Comparison of ENCODE assay signal across 33 cellular contexts in genomic region chr3:129130291-129130813, GRCh38.
"Had no signal": no experiment of that assay in that cellular context is flagged by ENCODE, and none has a peak within 500 bp of the region (broad histone marks: within the 10 kb centered on the region; RNA-seq: fewer than 3 reads in every experiment).

No MANE protein-coding gene starts in this region.

- H3K4me3 ChIP-seq: body of pancreas, esophagus squamous epithelium, gastroesophageal sphincter, heart right ventricle had no signal

- H3K27ac ChIP-seq: body of pancreas, epithelial cell of prostate, esophagus squamous epithelium, gastroesophageal sphincter, heart right ventricle had no signal

- DNase-seq: activated CD4-positive, alpha-beta memory T cell treated with anti-CD3 and anti-CD28 coated beads for 36 hours; activated CD4-positive, alpha-beta T cell treated with anti-CD3 and anti-CD28 coated beads for 36 hours; activated CD4-positive, alpha-beta T cell treated with anti-CD3 and anti-CD28 coated beads, Interleukin-2, amount 10 ng/mL, durations not matched to agents 24 days and 14 days; activated CD4-positive, CD25-positive, alpha-beta regulatory T cell; activated CD4-positive, CD25-positive, alpha-beta regulatory T cell treated with anti-CD3 and anti-CD28 coated beads, Interleukin-2, amount 50 U/mL, for 72 hours; activated CD8-positive, alpha-beta memory T cell treated with anti-CD3 and anti-CD28 coated beads, Interleukin-2, amount 10 ng/mL, durations not matched to agents 7 days and 5 days; activated CD8-positive, alpha-beta memory T cell treated with anti-CD3 and anti-CD28 coated beads, Interleukin-2, amount 50 U/mL, for 48 hours; activated CD8-positive, alpha-beta T cell treated with anti-CD3 and anti-CD28 coated beads, Interleukin-2, amount 10 ng/mL, durations not matched to agents 7 days and 5 days; activated naive CD4-positive, alpha-beta T cell treated with anti-CD3 and anti-CD28 coated beads, Interleukin-2, amount 10 ng/mL, durations not matched to agents 7 days and 5 days; activated T-cell treated with anti-CD3 and anti-CD28 coated beads for 4 hours; activated T-cell treated with anti-CD3 and anti-CD28 coated beads, Interleukin-2, amount 50 U/mL, for 4 hours; amniotic stem cell; anterior cingulate cortex; body of pancreas; caudate nucleus; cortex of kidney; dermis blood vessel endothelial cell; effector CD8-positive, alpha-beta T cell; esophagus squamous epithelium; foreskin melanocyte; heart right ventricle; SW 1271; T-cell; T1000 had no signal

- H3K9me3 Mint-ChIP-seq: activated CD4-positive, alpha-beta memory T cell treated with anti-CD3 and anti-CD28 coated beads for 36 hours; activated CD4-positive, alpha-beta T cell treated with anti-CD3 and anti-CD28 coated beads, Interleukin-2, amount 10 ng/mL, durations not matched to agents 24 days and 14 days; activated naive CD4-positive, alpha-beta T cell treated with anti-CD3 and anti-CD28 coated beads, Interleukin-2, amount 10 ng/mL, durations not matched to agents 7 days and 5 days; activated T-cell treated with anti-CD3 and anti-CD28 coated beads, Interleukin-2, amount 50 U/mL, for 4 hours; activated T-helper 1 cell treated with anti-CD3 and anti-CD28 coated beads, Interleukin-12 subunit alpha, Interleukin-12 subunit beta, Interleukin-2, Interleukin-4 antibody, amounts not matched to agents 30 ng/mL and 10 ng/mL and 1 ng/mL, durations not matched to agents 14 hours and 24 hours and 36 hours; T-cell; T-helper 1 cell treated with Interleukin-12 subunit alpha and Interleukin-12 subunit beta and Interleukin-4 antibody, amounts not matched to agents 30 μg/mL and 1 μg/mL, for 36 hours; T-helper 2 cell treated with Interferon-gamma antibody and Interleukin-4, amounts not matched to agents 5 μg/mL and 100 μg/mL, for 36 hours had no signal

- H3K4me3 Mint-ChIP-seq: activated CD4-positive, alpha-beta memory T cell treated with anti-CD3 and anti-CD28 coated beads for 36 hours; activated CD4-positive, alpha-beta T cell treated with anti-CD3 and anti-CD28 coated beads for 36 hours; activated CD4-positive, alpha-beta T cell treated with anti-CD3 and anti-CD28 coated beads, Interleukin-2, amount 10 ng/mL, durations not matched to agents 24 days and 14 days; activated CD8-positive, alpha-beta memory T cell treated with anti-CD3 and anti-CD28 coated beads, Interleukin-2, amount 10 ng/mL, durations not matched to agents 7 days and 5 days; activated CD8-positive, alpha-beta T cell treated with anti-CD3 and anti-CD28 coated beads, Interleukin-2, amount 10 ng/mL, durations not matched to agents 7 days and 5 days; activated naive CD4-positive, alpha-beta T cell treated with anti-CD3 and anti-CD28 coated beads, Interleukin-2, amount 10 ng/mL, durations not matched to agents 7 days and 5 days; activated naive CD8-positive, alpha-beta T cell; activated T-cell treated with anti-CD3 and anti-CD28 coated beads, Interleukin-2, amount 50 U/mL, for 4 hours; activated T-helper 1 cell treated with anti-CD3 and anti-CD28 coated beads, Interleukin-12 subunit alpha, Interleukin-12 subunit beta, Interleukin-2, Interleukin-4 antibody, amounts not matched to agents 30 ng/mL and 10 ng/mL and 1 ng/mL, durations not matched to agents 14 hours and 24 hours and 36 hours; T-cell; T-helper 1 cell treated with Interleukin-12 subunit alpha and Interleukin-12 subunit beta and Interleukin-4 antibody, amounts not matched to agents 30 μg/mL and 1 μg/mL, for 36 hours; T-helper 2 cell treated with Interferon-gamma antibody and Interleukin-4, amounts not matched to agents 5 μg/mL and 100 μg/mL, for 36 hours had no signal

- H3K27me3 Mint-ChIP-seq: activated CD4-positive, alpha-beta memory T cell treated with anti-CD3 and anti-CD28 coated beads for 36 hours; activated CD4-positive, alpha-beta T cell treated with anti-CD3 and anti-CD28 coated beads for 36 hours; activated CD4-positive, alpha-beta T cell treated with anti-CD3 and anti-CD28 coated beads, Interleukin-2, amount 10 ng/mL, durations not matched to agents 24 days and 14 days; activated CD8-positive, alpha-beta memory T cell treated with anti-CD3 and anti-CD28 coated beads, Interleukin-2, amount 10 ng/mL, durations not matched to agents 7 days and 5 days; activated naive CD4-positive, alpha-beta T cell treated with anti-CD3 and anti-CD28 coated beads, Interleukin-2, amount 10 ng/mL, durations not matched to agents 7 days and 5 days; activated naive CD8-positive, alpha-beta T cell; T-cell had no signal

- H3K27me3 ChIP-seq: body of pancreas, esophagus squamous epithelium, gastroesophageal sphincter, heart right ventricle had no signal

- ATAC-seq: activated CD4-positive, alpha-beta T cell treated with anti-CD3 and anti-CD28 coated beads for 36 hours; activated CD8-positive, alpha-beta memory T cell treated with anti-CD3 and anti-CD28 coated beads, Interleukin-2, amount 10 ng/mL, durations not matched to agents 7 days and 5 days; activated CD8-positive, alpha-beta T cell treated with anti-CD3 and anti-CD28 coated beads, Interleukin-2, amount 10 ng/mL, durations not matched to agents 7 days and 5 days; activated T-cell treated with anti-CD3 and anti-CD28 coated beads, Interleukin-2, amount 50 U/mL, for 4 hours; body of pancreas; gastroesophageal sphincter; heart right ventricle; T-cell had no signal

- FAIRE-seq: colon, endometrium, endothelial cell of umbilical vein had no signal

- H3K27ac Mint-ChIP-seq: activated CD4-positive, alpha-beta memory T cell treated with anti-CD3 and anti-CD28 coated beads for 36 hours; activated CD4-positive, alpha-beta T cell treated with anti-CD3 and anti-CD28 coated beads for 36 hours; activated CD4-positive, alpha-beta T cell treated with anti-CD3 and anti-CD28 coated beads, Interleukin-2, amount 10 ng/mL, durations not matched to agents 24 days and 14 days; activated CD8-positive, alpha-beta memory T cell treated with anti-CD3 and anti-CD28 coated beads, Interleukin-2, amount 10 ng/mL, durations not matched to agents 7 days and 5 days; activated CD8-positive, alpha-beta T cell treated with anti-CD3 and anti-CD28 coated beads, Interleukin-2, amount 10 ng/mL, durations not matched to agents 7 days and 5 days; activated naive CD4-positive, alpha-beta T cell treated with anti-CD3 and anti-CD28 coated beads, Interleukin-2, amount 10 ng/mL, durations not matched to agents 7 days and 5 days; activated T-helper 1 cell treated with anti-CD3 and anti-CD28 coated beads, Interleukin-12 subunit alpha, Interleukin-12 subunit beta, Interleukin-2, Interleukin-4 antibody, amounts not matched to agents 30 ng/mL and 10 ng/mL and 1 ng/mL, durations not matched to agents 14 hours and 24 hours and 36 hours; T-cell; T-helper 1 cell treated with Interleukin-12 subunit alpha and Interleukin-12 subunit beta and Interleukin-4 antibody, amounts not matched to agents 30 μg/mL and 1 μg/mL, for 36 hours; T-helper 2 cell treated with Interferon-gamma antibody and Interleukin-4, amounts not matched to agents 5 μg/mL and 100 μg/mL, for 36 hours had no signal

- H3K4me1 ChIP-seq: body of pancreas, esophagus squamous epithelium, gastroesophageal sphincter, heart right ventricle had no signal

- H3K9me3 ChIP-seq: body of pancreas, esophagus squamous epithelium, gastroesophageal sphincter, heart right ventricle had no signal

- H3K4me1 Mint-ChIP-seq: activated CD8-positive, alpha-beta memory T cell treated with anti-CD3 and anti-CD28 coated beads, Interleukin-2, amount 10 ng/mL, durations not matched to agents 7 days and 5 days had no signal
